14 cellular contexts compared by ENCODE assay signal in genomic region chr5:180818275-180818674, GRCh38. TPM values are rescaled to one million over a fixed set of nuclear protein-coding genes. Genes with fewer than 3 reads are reported as not detected.
A peak's percentile ranks its signal among the peaks of the same experiment; 100 is the strongest.
DNase-seq lines count a peak whose midpoint lies in the region; ATAC-seq and TF ChIP-seq lines count a peak whose summit lies in the region.
"Had no signal": no experiment of that assay in that cellular context is flagged by ENCODE, and none has a peak within 500 bp of the region (broad histone marks: within the 10 kb centered on the region; RNA-seq: fewer than 3 reads in every experiment).

No MANE protein-coding gene starts in this region.

- H3K9me3 Mint-ChIP-seq in activated naive CD8-positive, alpha-beta T cell treated with anti-CD3 and anti-CD28 coated beads, Interleukin-2, amount 50 U/mL, for 24 hours, result no peaks in the 10 kb centered on the region
- no peaks in the 10 kb centered on the region for H3K9me3 Mint-ChIP-seq in activated naive CD8-positive, alpha-beta T cell treated with anti-CD3 and anti-CD28 coated beads for 36 hours
- H3K9me3 Mint-ChIP-seq: activated naive CD4-positive, alpha-beta T cell treated with anti-CD3 and anti-CD28 coated beads, Interleukin-2, amount 50 U/mL, for 72 hours; stimulated activated naive CD8-positive, alpha-beta T cell treated with anti-CD3 and anti-CD28 coated beads, Interleukin-15, Interleukin-2, amounts not matched to agents 100 ng/mL and 50 ng/mL, for 24 hours had no signal

- H3K4me3 Mint-ChIP-seq in activated naive CD8-positive, alpha-beta T cell treated with anti-CD3 and anti-CD28 coated beads, Interleukin-2, amount 50 U/mL, for 24 hours, result peak overlapping the region; percentile 36
- no peak overlapping the region for H3K4me3 Mint-ChIP-seq in activated naive CD8-positive, alpha-beta T cell treated with anti-CD3 and anti-CD28 coated beads for 36 hours

- no peak for ATAC-seq in activated naive CD8-positive, alpha-beta T cell treated with anti-CD3 and anti-CD28 coated beads, Interleukin-2, amount 50 U/mL, for 24 hours
- ATAC-seq in omental fat pad (ENCODE audit: low FRiP score), result no peak
- ATAC-seq in HG02623 (IDR thresholded peaks at IDR 0.05; ENCODE audit: unreplicated experiment), result no peak
- ATAC-seq: HCT116, sciatic nerve had no signal

- H3K4me1 ChIP-seq in esophagus squamous epithelium (peaks cover 19 to 75% (median 32%) of the 10 kb centered on the region in 3 donors), transverse colon (peaks cover 0 to 29% (median 10%) of the 10 kb centered on the region in 4 donors), HAP-1 (peaks cover 15% of the 10 kb centered on the region)

- H3K36me3 ChIP-seq in esophagus squamous epithelium (no peaks in the 10 kb centered on the region), transverse colon (no peaks in the 10 kb centered on the region), HAP-1 (replicated peaks) (no peaks in the 10 kb centered on the region)

- WGBS in esophagus squamous epithelium, 2 donors, result 91 to 93% methylated on average over 5 to 7 of the region's 7 CpGs
- 60 to 86% methylated on average over 1 to 7 of the region's 7 CpGs for WGBS in transverse colon (ENCODE audit: low coverage in 1 of 2), 2 donors

- H3K27me3 ChIP-seq in esophagus squamous epithelium (no peaks in the 10 kb centered on the region), transverse colon (no peaks in the 10 kb centered on the region), HAP-1 (ENCODE audit: low read depth) (peaks cover 9% of the 10 kb centered on the region)

- H3K4me3 ChIP-seq in esophagus squamous epithelium, result no peak overlapping the region
- H3K4me3 ChIP-seq in transverse colon, result no peak overlapping the region
- H3K4me3 ChIP-seq in HAP-1, result no peak overlapping the region

- no peak for DNase-seq in activated naive CD8-positive, alpha-beta T cell treated with anti-CD3 and anti-CD28 coated beads, Interleukin-2, amount 50 U/mL, for 24 hours
- no peak for DNase-seq in activated naive CD8-positive, alpha-beta T cell treated with anti-CD3 and anti-CD28 coated beads for 36 hours
- DNase-seq in esophagus squamous epithelium (lab: John Stamatoyannopoulos, UW) (no peak), omental fat pad (ENCODE audit: low spot score) (peak; percentile 12), transverse colon (no peak), HAP-1 (ENCODE audit: low spot score in 2 of 2) (no peak), activated T-cell treated with anti-CD3 and anti-CD28 coated beads for 4 hours (no peak)
- DNase-seq: 8988T, midbrain had no signal

- H3K27ac Mint-ChIP-seq in activated naive CD8-positive, alpha-beta T cell treated with anti-CD3 and anti-CD28 coated beads, Interleukin-2, amount 50 U/mL, for 24 hours, result peak overlapping the region; percentile 49
- H3K27ac Mint-ChIP-seq in activated naive CD8-positive, alpha-beta T cell treated with anti-CD3 and anti-CD28 coated beads for 36 hours, result no peak overlapping the region
- H3K27ac Mint-ChIP-seq: activated naive CD4-positive, alpha-beta T cell treated with anti-CD3 and anti-CD28 coated beads, Interleukin-2, amount 50 U/mL, for 72 hours had no signal

- H3K36me3 Mint-ChIP-seq in activated naive CD8-positive, alpha-beta T cell treated with anti-CD3 and anti-CD28 coated beads, Interleukin-2, amount 50 U/mL, for 24 hours (ENCODE audit: low read depth), result no peaks in the 10 kb centered on the region
- H3K36me3 Mint-ChIP-seq in activated naive CD8-positive, alpha-beta T cell treated with anti-CD3 and anti-CD28 coated beads for 36 hours, result no peaks in the 10 kb centered on the region
- H3K36me3 Mint-ChIP-seq: activated naive CD4-positive, alpha-beta T cell treated with anti-CD3 and anti-CD28 coated beads, Interleukin-2, amount 50 U/mL, for 72 hours had no signal

- TF ChIP-seq POLR2A in esophagus squamous epithelium (IDR thresholded peaks at IDR 0.05) (no peak), transverse colon (IDR thresholded peaks at IDR 0.05) (no peak)

- H3K27ac ChIP-seq in esophagus squamous epithelium (peak overlapping the region in 3 of 4 donors; percentile 68 to 78 (median 70)), transverse colon (peak overlapping the region; percentile 44 to 71 (median 62))

- intact Hi-C loops in esophagus squamous epithelium (cut with DNase I), result no loop called here
- intact Hi-C loops in transverse colon (cut with DNase I; ENCODE audit: low total_unique reads), result no loop called here

- H3K4me1 Mint-ChIP-seq in activated naive CD8-positive, alpha-beta T cell treated with anti-CD3 and anti-CD28 coated beads, Interleukin-2, amount 50 U/mL, for 24 hours, result peaks cover 57% of the 10 kb centered on the region
- H3K4me1 Mint-ChIP-seq in activated naive CD8-positive, alpha-beta T cell treated with anti-CD3 and anti-CD28 coated beads for 36 hours, result peaks cover 44% of the 10 kb centered on the region

- TF ChIP-seq EP300 in transverse colon (IDR thresholded peaks at IDR 0.05; ENCODE audit: low read depth), result no peak

- in situ Hi-C loops in transverse colon (cut with MboI; ENCODE audit: low pct_ligation_motif_present in 1 of 4, low pct_unique_long_range_greater_than_20kb in 1 of 4, low sequenced_read_pairs in 3 of 4) (no loop called here), HAP-1 (cut with MboI; ENCODE audit: low sequenced_read_pairs) (no loop called here)

- no peaks in the 10 kb centered on the region for H3K9me3 ChIP-seq in esophagus squamous epithelium
- no peaks in the 10 kb centered on the region for H3K9me3 ChIP-seq in transverse colon
- no peaks in the 10 kb centered on the region for H3K9me3 ChIP-seq in HAP-1

- no peak for TF ChIP-seq CTCF in esophagus squamous epithelium (IDR thresholded peaks at IDR 0.05)
- TF ChIP-seq CTCF in omental fat pad (IDR thresholded peaks at IDR 0.05), result no peak
- TF ChIP-seq CTCF in transverse colon (IDR thresholded peaks at IDR 0.05), result no peak

- no peaks in the 10 kb centered on the region for H3K27me3 Mint-ChIP-seq in activated naive CD8-positive, alpha-beta T cell treated with anti-CD3 and anti-CD28 coated beads, Interleukin-2, amount 50 U/mL, for 24 hours
- H3K27me3 Mint-ChIP-seq in activated naive CD8-positive, alpha-beta T cell treated with anti-CD3 and anti-CD28 coated beads for 36 hours, result no peaks in the 10 kb centered on the region
- H3K27me3 Mint-ChIP-seq: stimulated activated naive CD8-positive, alpha-beta T cell treated with anti-CD3 and anti-CD28 coated beads, Interleukin-15, Interleukin-2, amounts not matched to agents 100 ng/mL and 50 ng/mL, for 24 hours had no signal

RNA-seq across cellular contexts. Expression of gene MGAT1, which starts 15.7 kb away (rescaled TPM):
- total RNA-seq in activated naive CD8-positive, alpha-beta T cell treated with anti-CD3 and anti-CD28 coated beads for 36 hours, result 100 to 1,000 TPM in 1 of 2 experiments, 10 to 100 TPM in 1; 99.1 to 101 TPM
- total RNA-seq in esophagus squamous epithelium, result 100 to 1,000 TPM in 2 of 4 donors, 10 to 100 TPM in 2; 62.6 to 163 (median 111) TPM
- total RNA-seq in omental fat pad, result 100 to 1,000 TPM; 159 to 376 (median 258) TPM
- 100 to 1,000 TPM in 3 of 4 donors, 10 to 100 TPM in 1; 98.5 to 131 (median 114) TPM for total RNA-seq in transverse colon

RNA-seq across cellular contexts. Expression of gene ZFP62, which starts 42.8 kb away (rescaled TPM):
- 10 to 100 TPM; 21.2 to 23.7 TPM for total RNA-seq in activated naive CD8-positive, alpha-beta T cell treated with anti-CD3 and anti-CD28 coated beads for 36 hours
- 10 to 100 TPM in 3 of 4 donors, 1 to 10 TPM in 1; 8.9 to 32.6 (median 19.2) TPM for total RNA-seq in esophagus squamous epithelium
- 10 to 100 TPM in 3 of 4 donors, 1 to 10 TPM in 1; 9.2 to 21.8 (median 10.8) TPM for total RNA-seq in omental fat pad
- total RNA-seq in transverse colon, result 10 to 100 TPM in 3 of 4 donors, 1 to 10 TPM in 1; 4.1 to 35.7 (median 26.9) TPM
